ENCODE assay signal across 15 cellular contexts in genomic region chr14:61965030-61965745, GRCh38.
DNase-seq lines count a peak whose midpoint lies in the region; ATAC-seq, FAIRE-seq and TF ChIP-seq lines count a peak whose summit lies in the region.
"Had no signal": no experiment of that assay in that cellular context is flagged by ENCODE, and none has a peak within 500 bp of the region (broad histone marks: within the 10 kb centered on the region; RNA-seq: fewer than 3 reads in every experiment).

No MANE protein-coding gene starts in this region.

- dilution Hi-C loops in mammary epithelial cell (cut with HindIII; ENCODE audit: low sequenced_read_pairs) = no loop called here

- no peaks in the 10 kb centered on the region for H3K79me2 ChIP-seq in mammary epithelial cell (ENCODE audit: insufficient read depth, low read length)

- H4K20me1 ChIP-seq in mammary epithelial cell (ENCODE audit: insufficient read depth, low read length) = no peaks in the 10 kb centered on the region

- TSS peak; percentile 94 for BruUV-seq in mammary epithelial cell (replicated peaks; lab: Mats Ljungman, UMichigan)

- H3K9me3 ChIP-seq in mammary epithelial cell (replicated peaks; ENCODE audit: insufficient read depth, low read length) (peaks cover 6% of the 10 kb centered on the region), lower lobe of right lung (no peaks in the 10 kb centered on the region), gastrocnemius medialis (no peaks in the 10 kb centered on the region)
- H3K9me3 ChIP-seq: Peyer's patch had no signal

- TF ChIP-seq POLR2A in gastrocnemius medialis (IDR thresholded peaks at IDR 0.05) (no peak), GM12891 (IDR thresholded peaks at IDR 0.05; ENCODE audit: low read depth, low read length) (no peak)

- H3K4me2 ChIP-seq in mammary epithelial cell (ENCODE audit: insufficient read depth, low read depth, low read length) = peak overlapping the region; percentile 66

- CTCF ChIA-PET in mammary epithelial cell (lab: Charles Lee; ENCODE audit: low non-redundant PET) = no interaction called here

- intact Hi-C loops in mammary epithelial cell (cut with micrococcal nuclease) (loop anchor here (1.0 kb wide), 1 partner anchor 38 kb away; no protein-coding TSS in a partner anchor), lower lobe of right lung (cut with DNase I) (no loop called here), gastrocnemius medialis (cut with DNase I; ENCODE audit: low total_unique reads) (no loop called here)

- peak; percentile 91 for DNase-seq in AG10803 (ENCODE audit: low read depth)
- peak; percentile 12 for DNase-seq in LoVo (ENCODE audit: low spot score)
- DNase-seq in mammary epithelial cell = peak; percentile 94
- no peak for DNase-seq in lower lobe of right lung
- no peak for DNase-seq in NCI-H2196 treated with DMSO at 0.1 percent for 48 hours (lab: John Stamatoyannopoulos, UW; ENCODE audit: unreplicated experiment)
- no peak for DNase-seq in gastrocnemius medialis
- DNase-seq in GM12891 (ENCODE audit: insufficient read length, low spot score) = no peak
- DNase-seq: activated T-cell treated with anti-CD3 and anti-CD28 coated beads for 4 hours, aorta, COR-L47, H7, KBM-7, left cardiac atrium, Peyer's patch had no signal

- 9% methylated on average over 2 of the region's 2 CpGs for whole genome bisulfite sequencing in mammary epithelial cell (ENCODE audit: low coverage, missing lambda C conversion rate)

- peaks cover 11% of the 10 kb centered on the region for H3K4me1 ChIP-seq in mammary epithelial cell (ENCODE audit: insufficient read depth, low read length)
- no peaks in the 10 kb centered on the region for H3K4me1 ChIP-seq in lower lobe of right lung
- no peaks in the 10 kb centered on the region for H3K4me1 ChIP-seq in gastrocnemius medialis
- H3K4me1 ChIP-seq: Peyer's patch had no signal

- peak overlapping the region; percentile 50 for H3K27ac ChIP-seq in mammary epithelial cell (ENCODE audit: insufficient read depth, low read depth, low read length)
- H3K27ac ChIP-seq in lower lobe of right lung = no peak overlapping the region
- H3K27ac ChIP-seq in gastrocnemius medialis = no peak overlapping the region
- H3K27ac ChIP-seq: Peyer's patch had no signal

- no peak for TF ChIP-seq CTCF in AG10803 (conservative IDR thresholded peaks at IDR 0.05; ENCODE audit: low read length)
- no peak for TF ChIP-seq CTCF in mammary epithelial cell (conservative IDR thresholded peaks at IDR 0.05 in 1 of 2, IDR thresholded peaks at IDR 0.05 in 1 of 2; ENCODE audit: extremely low read depth in 1 of 2, insufficient read depth in 1 of 2, low read depth in 1 of 2, low read length in 2 of 2)
- no peak for TF ChIP-seq CTCF in lower lobe of right lung (IDR thresholded peaks at IDR 0.05)
- TF ChIP-seq CTCF in gastrocnemius medialis (IDR thresholded peaks at IDR 0.05 in 4 of 5, conservative IDR thresholded peaks at IDR 0.05 in 1 of 5) = no peak

- H3K27me3 ChIP-seq in mammary epithelial cell (ENCODE audit: insufficient read depth, low read length) = no peaks in the 10 kb centered on the region
- H3K27me3 ChIP-seq in lower lobe of right lung (ENCODE audit: low read depth) = no peaks in the 10 kb centered on the region
- H3K27me3 ChIP-seq in gastrocnemius medialis = no peaks in the 10 kb centered on the region
- H3K27me3 ChIP-seq: Peyer's patch had no signal

- H3K9ac ChIP-seq in mammary epithelial cell (ENCODE audit: insufficient read depth, low read length) = no peak overlapping the region

- H3K4me3 ChIP-seq in AG10803 (ENCODE audit: low read length) = no peak overlapping the region
- no peak overlapping the region for H3K4me3 ChIP-seq in mammary epithelial cell (replicated peaks in 1 of 3; ENCODE audit: insufficient read depth in 1 of 3, low read depth in 2 of 3, low read length in 3 of 3)
- H3K4me3 ChIP-seq in lower lobe of right lung = no peak overlapping the region
- no peak overlapping the region for H3K4me3 ChIP-seq in gastrocnemius medialis
- H3K4me3 ChIP-seq: Peyer's patch had no signal

- in situ Hi-C loops in mammary epithelial cell (cut with MboI; ENCODE audit: low sequenced_read_pairs in 2 of 2) (no loop called here), gastrocnemius medialis (cut with MboI; ENCODE audit: low sequenced_read_pairs in 4 of 4) (no loop called here)

- H3K36me3 ChIP-seq in mammary epithelial cell (ENCODE audit: insufficient read depth, low read length) = no peaks in the 10 kb centered on the region
- H3K36me3 ChIP-seq in lower lobe of right lung = no peaks in the 10 kb centered on the region
- no peaks in the 10 kb centered on the region for H3K36me3 ChIP-seq in gastrocnemius medialis
- H3K36me3 ChIP-seq: Peyer's patch had no signal

- H2AFZ ChIP-seq in mammary epithelial cell (ENCODE audit: low read depth, low read length) = peak overlapping the region; percentile 68

- peak; percentile 76 to 83 for ATAC-seq in lower lobe of right lung
- ATAC-seq in HG03175 (IDR thresholded peaks at IDR 0.05; ENCODE audit: unreplicated experiment) = no peak
- no peak for ATAC-seq in gastrocnemius medialis
- ATAC-seq: left cardiac atrium had no signal

- FAIRE-seq in GM12891 (lab: Jason Lieb, UNC) = no peak

TF ChIP-seq in GM12891, 5 proteins besides CTCF, POLR2A, EP300 and RAD21:
- TF ChIP-seq PAX5 (IDR thresholded peaks at IDR 0.05; ENCODE audit: insufficient read depth, low read length, severe bottlenecking) (no peak), TAF1 (IDR thresholded peaks at IDR 0.05; ENCODE audit: low read depth, low read length) (no peak), POLR2AphosphoS5 (IDR thresholded peaks at IDR 0.05; ENCODE audit: low read depth, low read length) (no peak), SPI1 (IDR thresholded peaks at IDR 0.05; ENCODE audit: low read depth, low read length) (no peak), POU2F2 (IDR thresholded peaks at IDR 0.05; ENCODE audit: low read depth, low read length) (no peak)
TF ChIP-seq in GM12891: peak in this region for 0.

Comparison
In these comparisons a context has a peak if more than half of its experiments do, and no peak if none do; other contexts are left out.
1. DNase-seq: peak in AG10803 (single experiment), LoVo (single experiment) and mammary epithelial cell (single experiment); none in lower lobe of right lung (single experiment), NCI-H2196 treated with DMSO at 0.1 percent for 48 hours (single experiment), gastrocnemius medialis (0 of 2) and GM12891 (single experiment).
2. ATAC-seq: peak in lower lobe of right lung (2 of 2); none in HG03175 (single experiment) and gastrocnemius medialis (0 of 2).